ENCODE assay signal across 10 cellular contexts in genomic region chr17:8593276-8593675, GRCh38.
"Had no signal": no experiment of that assay in that cellular context is flagged by ENCODE, and none has a peak within 500 bp of the region (broad histone marks: within the 10 kb centered on the region; RNA-seq: fewer than 3 reads in every experiment).

No MANE protein-coding gene starts in this region.

- H3K4me2 ChIP-seq: GM23338, KMS-11 had no signal

- H3K4me3 ChIP-seq: GM23338 had no signal

- H2AFZ ChIP-seq: GM23338 had no signal

- FAIRE-seq: H1, H54 had no signal

- ATAC-seq: GM23338 had no signal

- H3K9ac ChIP-seq: KMS-11 had no signal

- DNase-seq: H9, HCEC 1CT, IMR-90, Karpas-422, KBM-7 had no signal

- H3K27ac ChIP-seq: HL-60, KMS-11 had no signal
